ENCODE assay signal across 8 cellular contexts in genomic region chr1:158196461-158196860, GRCh38. TPM values are rescaled to one million over a fixed set of nuclear protein-coding genes. Genes with fewer than 3 reads are reported as not detected.
"Had no signal": no experiment of that assay in that cellular context is flagged by ENCODE, and none has a peak within 500 bp of the region (broad histone marks: within the 10 kb centered on the region; RNA-seq: fewer than 3 reads in every experiment).

No MANE protein-coding gene starts in this region.

- H3K4me2 ChIP-seq: GM23338 had no signal

- FAIRE-seq: H1, H54, HTR-8/SVneo had no signal

- H3K4me3 ChIP-seq: GM23338 had no signal

- DNase-seq: H9, HCEC 1CT, IMR-90 had no signal

- ATAC-seq: GM23338 had no signal

RNA-seq across cellular contexts. Expression of gene CD1D, which starts 15.8 kb away (rescaled TPM):
- total RNA-seq: HT-29, IMR-90 had no signal
- polyA plus RNA-seq: IMR-90 had no signal

RNA-seq across cellular contexts. Expression of gene CD1A, which starts 57.8 kb away (rescaled TPM):
- total RNA-seq: GM23338, H1, H9, HT-29, IMR-90 had no signal
- polyA plus RNA-seq: GM23338, H1, IMR-90 had no signal
